24 cellular contexts compared by ENCODE assay signal in genomic region chr5:82766216-82766615, GRCh38.
"Had no signal": no experiment of that assay in that cellular context is flagged by ENCODE, and none has a peak within 500 bp of the region (broad histone marks: within the 10 kb centered on the region; RNA-seq: fewer than 3 reads in every experiment).

No MANE protein-coding gene starts in this region.

- H3K36me3 Mint-ChIP-seq: naive B cell; natural killer cell; stimulated activated effector memory CD8-positive, alpha-beta T cell treated with anti-CD3 and anti-CD28 coated beads, Interleukin-12 subunit alpha, Interleukin-12 subunit beta, amount 100 ng/mL, for 72 hours; type B pancreatic cell had no signal

- H3K36me3 ChIP-seq: heart right ventricle, left ventricle myocardium inferior, ovary, spleen, suprapubic skin, thoracic aorta, tibial artery, uterus had no signal

- H3K27me3 Mint-ChIP-seq: naive B cell, progenitor cell of endocrine pancreas, type B pancreatic cell had no signal

- H3K4me2 ChIP-seq: hepatocyte had no signal

- H3K27ac ChIP-seq: heart right ventricle, hepatocyte, left ventricle myocardium inferior, ovary, skin epidermis, spleen, suprapubic skin, thoracic aorta, tibial artery, uterus had no signal

- H3K4me1 ChIP-seq: heart right ventricle, left ventricle myocardium inferior, spleen, suprapubic skin, tibial artery, uterus had no signal

- H3K9me3 Mint-ChIP-seq: natural killer cell; stimulated activated effector memory CD8-positive, alpha-beta T cell treated with anti-CD3 and anti-CD28 coated beads, Interleukin-12 subunit alpha, Interleukin-12 subunit beta, amount 100 ng/mL, for 72 hours; stimulated activated naive CD8-positive, alpha-beta T cell treated with anti-CD3 and anti-CD28 coated beads, Interleukin-15, Interleukin-2, amounts not matched to agents 100 ng/mL and 50 ng/mL, for 24 hours had no signal

- H3K9me3 ChIP-seq: heart right ventricle, left ventricle myocardium inferior, ovary, suprapubic skin, thoracic aorta, tibial artery, uterus had no signal

- H3K79me2 ChIP-seq: hepatocyte had no signal

- H3K27me3 ChIP-seq: heart right ventricle, hepatocyte, ovary, suprapubic skin, tibial artery, uterus had no signal

- H3K27ac Mint-ChIP-seq: naive B cell; natural killer cell; nephron progenitor cell; progenitor cell of endocrine pancreas; stimulated activated effector memory CD8-positive, alpha-beta T cell treated with anti-CD3 and anti-CD28 coated beads, Interleukin-12 subunit alpha, Interleukin-12 subunit beta, amount 100 ng/mL, for 72 hours; stimulated activated naive CD8-positive, alpha-beta T cell treated with anti-CD3 and anti-CD28 coated beads, Interleukin-15, Interleukin-2, amounts not matched to agents 100 ng/mL and 50 ng/mL, for 24 hours; type B pancreatic cell had no signal

- H2AFZ ChIP-seq: hepatocyte had no signal

- DNase-seq: heart right ventricle; islet precursor cell; left ventricle myocardium inferior; mesendoderm; naive B cell; natural killer cell; nephron progenitor cell; ovary; right cardiac atrium; spleen; stimulated activated CD4-positive, alpha-beta T cell treated with anti-CD3 and anti-CD28 coated beads, Interleukin-4, amount 100 ng/mL, for 24 hours; stimulated activated naive CD4-positive, alpha-beta T cell; tibial artery; uterus had no signal

- H3K4me3 ChIP-seq: heart right ventricle, hepatocyte, left ventricle myocardium inferior, lung, ovary, skin epidermis, spleen, suprapubic skin, thoracic aorta, tibial artery, uterus had no signal

- H3K4me1 Mint-ChIP-seq: naive B cell; natural killer cell; stimulated activated effector memory CD8-positive, alpha-beta T cell treated with anti-CD3 and anti-CD28 coated beads, Interleukin-12 subunit alpha, Interleukin-12 subunit beta, amount 100 ng/mL, for 72 hours had no signal

- H3K4me3 Mint-ChIP-seq: mesothelial cell of epicardium; naive B cell; natural killer cell; nephron progenitor cell; stimulated activated effector memory CD8-positive, alpha-beta T cell treated with anti-CD3 and anti-CD28 coated beads, Interleukin-12 subunit alpha, Interleukin-12 subunit beta, amount 100 ng/mL, for 72 hours; stimulated activated naive CD8-positive, alpha-beta T cell treated with anti-CD3 and anti-CD28 coated beads, Interleukin-15, Interleukin-2, amounts not matched to agents 100 ng/mL and 50 ng/mL, for 24 hours; type B pancreatic cell had no signal
